Comparison of ENCODE assay signal across 24 cellular contexts in the genomic region with DNA sequence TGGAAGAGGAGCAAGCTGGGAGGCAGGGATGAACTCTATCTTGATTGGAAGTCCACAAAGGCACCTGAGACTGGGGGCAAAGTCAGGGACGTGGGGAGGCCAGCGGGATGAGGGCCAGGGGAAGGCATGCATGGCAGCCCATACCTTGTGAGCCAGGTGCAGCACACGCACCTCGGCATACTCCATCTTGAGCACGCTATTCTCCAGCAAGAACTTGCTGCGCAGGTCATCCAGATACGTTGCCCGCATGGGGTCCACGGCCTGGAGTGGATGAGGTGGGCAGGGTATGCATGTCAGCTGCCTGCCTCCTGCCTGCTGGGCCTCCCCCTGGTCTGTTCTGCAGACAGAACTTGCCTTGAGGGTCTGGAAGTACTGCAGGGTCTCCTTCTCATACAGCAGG.
"Had no signal": no experiment of that assay in that cellular context is flagged by ENCODE, and none has a peak within 500 bp of the region (broad histone marks: within the 10 kb centered on the region; RNA-seq: fewer than 3 reads in every experiment).

No MANE protein-coding gene starts in this region.

- FAIRE-seq: bronchial epithelial cell, pancreas had no signal

- ATAC-seq: heart right ventricle, lower lobe of right lung, pancreas, psoas muscle had no signal

- H3K9me3 ChIP-seq: heart right ventricle, lower lobe of right lung, pancreas, psoas muscle, right atrium auricular region, spleen, thoracic aorta, vagina had no signal

- H3K4me1 ChIP-seq: psoas muscle had no signal

- H3K27ac Mint-ChIP-seq: activated naive CD8-positive, alpha-beta T cell; activated T-helper 2 cell treated with anti-CD3 and anti-CD28 coated beads, Interferon-gamma antibody, Interleukin-2, Interleukin-4, amounts not matched to agents 10 μg/mL and 5 μg/mL and 100 μg/mL, durations not matched to agents 14 hours and 24 hours and 36 hours; endodermal cell; type B pancreatic cell had no signal

- H3K27ac ChIP-seq: coronary artery, epithelial cell of prostate, heart right ventricle, lower lobe of right lung, pancreas, psoas muscle, right atrium auricular region, spleen, thoracic aorta, vagina had no signal

- H3K4me3 Mint-ChIP-seq: endodermal cell, type B pancreatic cell had no signal

- H3K9me3 Mint-ChIP-seq: activated T-helper 2 cell treated with anti-CD3 and anti-CD28 coated beads, Interferon-gamma antibody, Interleukin-2, Interleukin-4, amounts not matched to agents 10 μg/mL and 5 μg/mL and 100 μg/mL, durations not matched to agents 14 hours and 24 hours and 36 hours; endodermal cell; naive B cell; type B pancreatic cell had no signal

- DNase-seq: activated naive CD4-positive, alpha-beta T cell; activated T-cell treated with anti-CD3 and anti-CD28 coated beads, Interleukin-2, amount 50 U/mL, for 1 hour; amniotic stem cell; endodermal cell; heart right ventricle; islet precursor cell; lower lobe of right lung; naive B cell; psoas muscle; spleen; stimulated activated CD4-positive, alpha-beta T cell treated with anti-CD3 and anti-CD28 coated beads, Interleukin-4, amount 100 ng/mL, for 1 hour; stimulated activated naive CD4-positive, alpha-beta T cell treated with Interleukin-2 at 50 U/mL for 16 hours; T-helper 1 cell; T-helper 9 cell had no signal

- H3K4me3 ChIP-seq: coronary artery, heart right ventricle, lower lobe of right lung, pancreas, psoas muscle, right atrium auricular region, spleen, thoracic aorta, vagina had no signal
